ENCODE assay signal across 1 cellular context in the genomic region with DNA sequence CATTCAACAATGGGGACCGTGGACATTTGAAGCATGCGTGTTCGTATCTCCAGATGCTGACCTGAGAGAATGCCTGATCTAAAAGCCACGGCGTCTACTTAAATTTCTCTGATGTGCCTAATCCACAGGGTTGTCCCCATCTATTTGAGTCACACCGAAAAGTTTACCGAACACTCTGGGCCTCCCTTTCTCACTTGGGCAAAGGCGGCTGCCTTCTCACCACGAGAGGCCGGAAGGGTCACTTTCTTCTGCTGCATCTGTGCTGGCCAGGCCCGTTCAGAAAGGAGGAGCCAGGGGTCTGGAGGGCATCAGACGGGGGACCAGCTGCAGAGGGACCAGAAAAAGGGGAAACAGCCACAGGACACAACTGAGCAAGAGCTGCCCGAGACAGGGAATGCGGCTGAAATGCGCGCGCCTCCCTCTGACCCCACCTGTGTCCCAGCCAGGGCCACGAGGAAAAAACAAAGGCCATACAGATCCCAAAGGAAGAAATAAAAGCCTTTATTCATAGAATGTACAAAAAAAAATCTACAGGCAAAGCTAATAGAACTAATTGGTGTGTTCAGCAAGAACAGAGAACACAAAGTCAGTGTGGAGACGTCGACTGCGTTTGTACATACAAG.
TF ChIP-seq lines count a peak whose summit lies in the region.

No MANE protein-coding gene starts in this region.

TF ChIP-seq in GM23338, 12 proteins besides CTCF, POLR2A, EP300 and RAD21 (continued from another document):
- no peak for TF ChIP-seq EZH2 (IDR thresholded peaks at IDR 0.05; ENCODE audit: low read depth, unreplicated experiment)
- TF ChIP-seq, protein P1, sequence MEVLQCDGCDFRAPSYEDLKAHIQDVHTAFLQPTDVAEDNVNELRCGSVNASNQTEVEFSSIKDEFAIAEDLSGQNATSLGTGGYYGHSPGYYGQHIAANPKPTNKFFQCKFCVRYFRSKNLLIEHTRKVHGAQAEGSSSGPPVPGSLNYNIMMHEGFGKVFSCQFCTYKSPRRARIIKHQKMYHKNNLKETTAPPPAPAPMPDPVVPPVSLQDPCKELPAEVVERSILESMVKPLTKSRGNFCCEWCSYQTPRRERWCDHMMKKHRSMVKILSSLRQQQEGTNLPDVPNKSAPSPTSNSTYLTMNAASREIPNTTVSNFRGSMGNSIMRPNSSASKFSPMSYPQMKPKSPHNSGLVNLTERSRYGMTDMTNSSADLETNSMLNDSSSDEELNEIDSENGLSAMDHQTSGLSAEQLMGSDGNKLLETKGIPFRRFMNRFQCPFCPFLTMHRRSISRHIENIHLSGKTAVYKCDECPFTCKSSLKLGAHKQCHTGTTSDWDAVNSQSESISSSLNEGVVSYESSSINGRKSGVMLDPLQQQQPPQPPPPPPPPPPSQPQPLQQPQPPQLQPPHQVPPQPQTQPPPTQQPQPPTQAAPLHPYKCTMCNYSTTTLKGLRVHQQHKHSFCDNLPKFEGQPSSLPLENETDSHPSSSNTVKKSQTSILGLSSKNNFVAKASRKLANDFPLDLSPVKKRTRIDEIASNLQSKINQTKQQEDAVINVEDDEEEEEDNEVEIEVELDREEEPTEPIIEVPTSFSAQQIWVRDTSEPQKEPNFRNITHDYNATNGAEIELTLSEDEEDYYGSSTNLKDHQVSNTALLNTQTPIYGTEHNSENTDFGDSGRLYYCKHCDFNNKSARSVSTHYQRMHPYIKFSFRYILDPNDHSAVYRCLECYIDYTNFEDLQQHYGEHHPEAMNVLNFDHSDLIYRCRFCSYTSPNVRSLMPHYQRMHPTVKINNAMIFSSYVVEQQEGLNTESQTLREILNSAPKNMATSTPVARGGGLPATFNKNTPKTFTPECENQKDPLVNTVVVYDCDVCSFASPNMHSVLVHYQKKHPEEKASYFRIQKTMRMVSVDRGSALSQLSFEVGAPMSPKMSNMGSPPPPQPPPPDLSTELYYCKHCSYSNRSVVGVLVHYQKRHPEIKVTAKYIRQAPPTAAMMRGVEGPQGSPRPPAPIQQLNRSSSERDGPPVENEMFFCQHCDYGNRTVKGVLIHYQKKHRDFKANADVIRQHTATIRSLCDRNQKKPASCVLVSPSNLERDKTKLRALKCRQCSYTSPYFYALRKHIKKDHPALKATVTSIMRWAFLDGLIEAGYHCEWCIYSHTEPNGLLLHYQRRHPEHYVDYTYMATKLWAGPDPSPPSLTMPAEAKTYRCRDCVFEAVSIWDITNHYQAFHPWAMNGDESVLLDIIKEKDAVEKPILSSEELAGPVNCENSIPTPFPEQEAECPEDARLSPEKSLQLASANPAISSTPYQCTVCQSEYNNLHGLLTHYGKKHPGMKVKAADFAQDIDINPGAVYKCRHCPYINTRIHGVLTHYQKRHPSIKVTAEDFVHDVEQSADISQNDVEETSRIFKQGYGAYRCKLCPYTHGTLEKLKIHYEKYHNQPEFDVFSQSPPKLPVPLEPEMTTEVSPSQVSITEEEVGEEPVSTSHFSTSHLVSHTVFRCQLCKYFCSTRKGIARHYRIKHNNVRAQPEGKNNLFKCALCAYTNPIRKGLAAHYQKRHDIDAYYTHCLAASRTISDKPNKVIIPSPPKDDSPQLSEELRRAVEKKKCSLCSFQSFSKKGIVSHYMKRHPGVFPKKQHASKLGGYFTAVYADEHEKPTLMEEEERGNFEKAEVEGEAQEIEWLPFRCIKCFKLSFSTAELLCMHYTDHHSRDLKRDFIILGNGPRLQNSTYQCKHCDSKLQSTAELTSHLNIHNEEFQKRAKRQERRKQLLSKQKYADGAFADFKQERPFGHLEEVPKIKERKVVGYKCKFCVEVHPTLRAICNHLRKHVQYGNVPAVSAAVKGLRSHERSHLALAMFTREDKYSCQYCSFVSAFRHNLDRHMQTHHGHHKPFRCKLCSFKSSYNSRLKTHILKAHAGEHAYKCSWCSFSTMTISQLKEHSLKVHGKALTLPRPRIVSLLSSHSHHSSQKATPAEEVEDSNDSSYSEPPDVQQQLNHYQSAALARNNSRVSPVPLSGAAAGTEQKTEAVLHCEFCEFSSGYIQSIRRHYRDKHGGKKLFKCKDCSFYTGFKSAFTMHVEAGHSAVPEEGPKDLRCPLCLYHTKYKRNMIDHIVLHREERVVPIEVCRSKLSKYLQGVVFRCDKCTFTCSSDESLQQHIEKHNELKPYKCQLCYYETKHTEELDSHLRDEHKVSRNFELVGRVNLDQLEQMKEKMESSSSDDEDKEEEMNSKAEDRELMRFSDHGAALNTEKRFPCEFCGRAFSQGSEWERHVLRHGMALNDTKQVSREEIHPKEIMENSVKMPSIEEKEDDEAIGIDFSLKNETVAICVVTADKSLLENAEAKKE (CRISPR knock-in tag; IDR thresholded peaks at IDR 0.05): no peak
- no peak for TF ChIP-seq STAT1 (IDR thresholded peaks at IDR 0.05; ENCODE audit: unreplicated experiment)
- TF ChIP-seq ZNF114 (CRISPR knock-in tag; IDR thresholded peaks at IDR 0.05): no peak
- TF ChIP-seq, protein P2, sequence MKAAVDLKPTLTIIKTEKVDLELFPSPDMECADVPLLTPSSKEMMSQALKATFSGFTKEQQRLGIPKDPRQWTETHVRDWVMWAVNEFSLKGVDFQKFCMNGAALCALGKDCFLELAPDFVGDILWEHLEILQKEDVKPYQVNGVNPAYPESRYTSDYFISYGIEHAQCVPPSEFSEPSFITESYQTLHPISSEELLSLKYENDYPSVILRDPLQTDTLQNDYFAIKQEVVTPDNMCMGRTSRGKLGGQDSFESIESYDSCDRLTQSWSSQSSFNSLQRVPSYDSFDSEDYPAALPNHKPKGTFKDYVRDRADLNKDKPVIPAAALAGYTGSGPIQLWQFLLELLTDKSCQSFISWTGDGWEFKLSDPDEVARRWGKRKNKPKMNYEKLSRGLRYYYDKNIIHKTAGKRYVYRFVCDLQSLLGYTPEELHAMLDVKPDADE (IDR thresholded peaks at IDR 0.05): no peak
- no peak for TF ChIP-seq JUNB (IDR thresholded peaks at IDR 0.05; ENCODE audit: unreplicated experiment)
- no peak for TF ChIP-seq EZH2phosphoT487 (IDR thresholded peaks at IDR 0.05; ENCODE audit: unreplicated experiment)
- no peak for TF ChIP-seq NANOG (IDR thresholded peaks at IDR 0.05; ENCODE audit: borderline replicate concordance)
- no peak for TF ChIP-seq POLR2AphosphoS5 (IDR thresholded peaks at IDR 0.05; ENCODE audit: low read depth)
